31 cellular contexts compared by ENCODE assay signal in the genomic region with DNA sequence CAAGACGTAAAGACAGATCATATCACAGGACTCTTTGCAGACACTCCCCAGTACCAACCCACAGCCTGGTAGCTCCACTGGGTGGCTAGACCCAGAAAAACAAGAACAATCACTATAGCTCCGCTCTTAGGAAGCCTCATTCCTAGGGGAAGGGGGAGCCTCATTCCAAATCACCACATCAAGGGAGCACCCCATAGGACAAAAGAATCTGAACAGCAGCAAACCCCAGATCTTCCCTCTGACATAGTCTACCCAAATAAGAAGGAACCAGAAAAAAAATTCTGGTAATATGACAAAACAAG.
"Had no signal": no experiment of that assay in that cellular context is flagged by ENCODE, and none has a peak within 500 bp of the region (broad histone marks: within the 10 kb centered on the region; RNA-seq: fewer than 3 reads in every experiment).

No MANE protein-coding gene starts in this region.

- H3K4me2 ChIP-seq: KMS-11 had no signal

- H3K27ac ChIP-seq: brain microvascular endothelial cell, KMS-11, SJSA1 had no signal

- H3K9ac ChIP-seq: KMS-11 had no signal

- DNase-seq: activated CD4-positive, alpha-beta memory T cell treated with anti-CD3 and anti-CD28 coated beads, Interleukin-2, amount 10 ng/mL, durations not matched to agents 7 days and 5 days; activated CD4-positive, alpha-beta T cell treated with anti-CD3 and anti-CD28 coated beads for 36 hours; activated CD4-positive, alpha-beta T cell treated with anti-CD3 and anti-CD28 coated beads, Interleukin-2, amount 50 U/mL, for 1 hour; activated CD4-positive, CD25-positive, alpha-beta regulatory T cell; activated gamma-delta T cell; activated naive CD4-positive, alpha-beta T cell treated with anti-CD3 and anti-CD28 coated beads for 36 hours; activated T-cell treated with anti-CD3 and anti-CD28 coated beads for 4 hours; activated T-cell treated with anti-CD3 and anti-CD28 coated beads, Interleukin-2, amount 50 U/mL, for 48 hours; amygdala; brain microvascular endothelial cell; MV-4-11; NCI-H1092 treated with DMSO at 0.1 percent for 48 hours; NCI-H1417 treated with DMSO at 0.1 percent for 48 hours; NCI-H1694; NCI-H2029; NCI-H2107; NCI-H2171 treated with DMSO at 0.1 percent for 48 hours; NCI-H510A treated with DMSO at 0.1 percent for 48 hours; NCI-H69; NK-92 treated with Interleukin-12 subunit alpha and Interleukin-12 subunit beta, amount 100 ng/mL, for 24 hours; OCI-M1; RPMI8226; T-helper 17 cell; T-helper 9 cell had no signal

- H3K4me1 Mint-ChIP-seq: activated CD4-positive, alpha-beta memory T cell treated with anti-CD3 and anti-CD28 coated beads, Interleukin-2, amount 10 ng/mL, durations not matched to agents 7 days and 5 days; activated CD4-positive, alpha-beta T cell treated with anti-CD3 and anti-CD28 coated beads for 36 hours; activated T-helper 17 cell treated with anti-CD3 and anti-CD28 coated beads, Interleukin-2, amount 50 U/mL, for 72 hours; T-helper 17 cell had no signal

- H3K4me3 Mint-ChIP-seq: activated CD4-positive, alpha-beta memory T cell treated with anti-CD3 and anti-CD28 coated beads, Interleukin-2, amount 10 ng/mL, durations not matched to agents 7 days and 5 days; activated CD4-positive, alpha-beta T cell treated with anti-CD3 and anti-CD28 coated beads for 36 hours; activated naive CD4-positive, alpha-beta T cell treated with anti-CD3 and anti-CD28 coated beads for 36 hours; activated naive CD8-positive, alpha-beta T cell; activated T-helper 17 cell treated with anti-CD3 and anti-CD28 coated beads, Interleukin-2, amount 50 U/mL, for 72 hours; T-helper 17 cell had no signal

- H3K27me3 ChIP-seq: brain microvascular endothelial cell, cardiac muscle cell, SJSA1 had no signal

- H3K27ac Mint-ChIP-seq: activated CD4-positive, alpha-beta memory T cell treated with anti-CD3 and anti-CD28 coated beads, Interleukin-2, amount 10 ng/mL, durations not matched to agents 7 days and 5 days; activated CD4-positive, alpha-beta T cell treated with anti-CD3 and anti-CD28 coated beads for 36 hours; activated naive CD4-positive, alpha-beta T cell treated with anti-CD3 and anti-CD28 coated beads for 36 hours; activated naive CD8-positive, alpha-beta T cell; activated T-helper 17 cell treated with anti-CD3 and anti-CD28 coated beads, Interleukin-2, amount 50 U/mL, for 72 hours; T-helper 17 cell had no signal

- H3K27me3 Mint-ChIP-seq: activated CD4-positive, alpha-beta memory T cell treated with anti-CD3 and anti-CD28 coated beads, Interleukin-2, amount 10 ng/mL, durations not matched to agents 7 days and 5 days; activated CD4-positive, alpha-beta T cell treated with anti-CD3 and anti-CD28 coated beads for 36 hours; activated naive CD8-positive, alpha-beta T cell; activated T-helper 17 cell treated with anti-CD3 and anti-CD28 coated beads, Interleukin-2, amount 50 U/mL, for 72 hours; T-helper 17 cell had no signal

- ATAC-seq: activated CD4-positive, alpha-beta T cell treated with anti-CD3 and anti-CD28 coated beads for 36 hours; activated T-helper 17 cell treated with anti-CD3 and anti-CD28 coated beads, Interleukin-2, amount 50 U/mL, for 72 hours; Panc1; Right ventricle myocardium inferior; T-helper 17 cell had no signal

- H3K36me3 ChIP-seq: brain microvascular endothelial cell, cardiac muscle cell, SJSA1 had no signal

- H3K4me3 ChIP-seq: cardiac muscle cell, SJSA1 had no signal

- H3K4me1 ChIP-seq: SJSA1 had no signal

- H3K9me3 ChIP-seq: SJSA1 had no signal
